ENCODE assay signal across 8 cellular contexts in genomic region chr5:14142856-14143508, GRCh38. TPM values are rescaled to one million over a fixed set of nuclear protein-coding genes. Genes with fewer than 3 reads are reported as not detected.
DNase-seq lines count a peak whose midpoint lies in the region; ATAC-seq lines count a peak whose summit lies in the region.

Gene TRIO (plus strand): TSS chr5:14143342. CDS start chr5:14143726, 384 bp downstream.

- intact Hi-C loops in activated naive CD4-positive, alpha-beta T cell treated with anti-CD3 and anti-CD28 coated beads for 36 hours (cut with micrococcal nuclease): loop anchor here (1.0 to 5.0 kb wide), 8 partner anchors 32 to 849 kb away; partner anchors contain the start of gene OTULIN

- peak; percentile 94 for DNase-seq in Daoy (ENCODE audit: low read depth)
- peak; percentile 90 for DNase-seq in LHCN-M2 (ENCODE audit: low read depth)
- DNase-seq in SHP77 (lab: John Stamatoyannopoulos, UW): peak; percentile 95 to 96
- DNase-seq in activated naive CD4-positive, alpha-beta T cell treated with anti-CD3 and anti-CD28 coated beads for 36 hours: peak; percentile 79
- DNase-seq in germinal center (ENCODE audit: low spot score): peak; percentile 89
- DNase-seq in non-pigmented ciliary epithelial cell (ENCODE audit: low read depth): peak; percentile 67
- DNase-seq in substantia nigra (lab: John Stamatoyannopoulos, UW): peak; percentile 35 to 96 (median 86)

- CTCF ChIA-PET in activated naive CD4-positive, alpha-beta T cell treated with anti-CD3 and anti-CD28 coated beads for 36 hours (lab: Charles Lee): interaction anchor here (0.6 kb wide), 2 partner anchors 46 to 1257 kb away, joined by 3 read pairs; no protein-coding TSS in a partner anchor

- H3K9me3 Mint-ChIP-seq in activated naive CD4-positive, alpha-beta T cell treated with anti-CD3 and anti-CD28 coated beads for 36 hours: no peaks in the 10 kb centered on the region

- no peaks in the 10 kb centered on the region for H3K36me3 Mint-ChIP-seq in activated naive CD4-positive, alpha-beta T cell treated with anti-CD3 and anti-CD28 coated beads for 36 hours (ENCODE audit: low read depth)

- H3K4me1 Mint-ChIP-seq in activated naive CD4-positive, alpha-beta T cell treated with anti-CD3 and anti-CD28 coated beads for 36 hours (ENCODE audit: low read depth): peaks cover 11% of the 10 kb centered on the region

- peak within 1 kb of the TSS; percentile 78 for H3K4me3 Mint-ChIP-seq in activated naive CD4-positive, alpha-beta T cell treated with anti-CD3 and anti-CD28 coated beads for 36 hours

- H3K27ac Mint-ChIP-seq in activated naive CD4-positive, alpha-beta T cell treated with anti-CD3 and anti-CD28 coated beads for 36 hours: no peak within 1 kb of the TSS

- peaks cover 54% of the 10 kb centered on the region for H3K27me3 Mint-ChIP-seq in activated naive CD4-positive, alpha-beta T cell treated with anti-CD3 and anti-CD28 coated beads for 36 hours (ENCODE audit: low read depth)

- H3K27ac ChIP-seq in substantia nigra (ENCODE audit: low read depth, low read length, poor library complexity, severe bottlenecking): peak within 1 kb of the TSS; percentile 68

- peak; percentile 44 for ATAC-seq in GM21825 (IDR thresholded peaks at IDR 0.05; ENCODE audit: unreplicated experiment)

RNA-seq across cellular contexts. Expression of gene TRIO, which starts in this region (rescaled TPM):
- 99.7 and 112 TPM in 2 replicates for total RNA-seq in Daoy (2014; rRNA removed; shearing (Covaris generic))
- 168 and 195 TPM in 2 replicates for total RNA-seq in LHCN-M2 (2014; rRNA removed)
- polyA plus RNA-seq in LHCN-M2 (2012): 99.4 TPM
- 1 to 10 TPM; 3.6 to 4.6 TPM for total RNA-seq in activated naive CD4-positive, alpha-beta T cell treated with anti-CD3 and anti-CD28 coated beads for 36 hours

Comparison
In these comparisons a context has a peak if more than half of its experiments do, and no peak if none do; other contexts are left out.
1. Peak in every context shown above with its lines: DNase-seq, ATAC-seq and H3K27ac ChIP-seq.
2. RNA of gene TRIO (total RNA-seq): 168 to 195 TPM in LHCN-M2 and 99.7 to 112 TPM in Daoy; 3.6 to 4.6 TPM in activated naive CD4-positive, alpha-beta T cell treated with anti-CD3 and anti-CD28 coated beads for 36 hours; every median in the first group is over 10 times any median in the second.